1 cellular context compared by ENCODE assay signal in the genomic region with DNA sequence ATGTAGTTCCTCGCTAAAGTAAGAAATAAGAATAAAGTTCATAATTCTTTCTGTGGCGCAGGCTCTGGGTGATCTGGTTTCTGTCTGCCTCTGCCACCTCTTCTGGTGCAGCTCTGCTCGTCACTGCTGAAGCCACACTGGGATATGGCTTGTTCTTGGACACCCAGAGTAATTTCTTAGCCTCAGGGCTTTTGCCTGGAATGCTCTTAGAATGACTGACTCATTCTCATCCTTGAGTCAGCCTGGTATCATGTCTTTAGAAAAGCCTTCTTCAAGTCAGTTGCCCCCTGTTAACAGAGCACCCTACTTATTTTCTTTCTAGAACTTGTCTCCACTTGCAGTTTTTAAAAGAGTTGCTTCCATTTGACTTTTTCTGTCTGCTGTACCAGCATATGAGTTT.
TF ChIP-seq lines count a peak whose summit lies in the region.

No MANE protein-coding gene starts in this region.

TF ChIP-seq in SK-N-SH, 30 proteins besides CTCF, POLR2A, EP300 and RAD21 (continued from another document):
- TF ChIP-seq JUND (IDR thresholded peaks at IDR 0.05), result no peak; the same call in 1 of the 2 replicates
